12 cellular contexts compared by ENCODE assay signal in genomic region chr10:15313844-15314243, GRCh38. TPM values are rescaled to one million over a fixed set of nuclear protein-coding genes. Genes with fewer than 3 reads are reported as not detected.
DNase-seq lines count a peak whose midpoint lies in the region; ATAC-seq, FAIRE-seq and TF ChIP-seq lines count a peak whose summit lies in the region.
"Had no signal": no experiment of that assay in that cellular context is flagged by ENCODE, and none has a peak within 500 bp of the region (broad histone marks: within the 10 kb centered on the region; RNA-seq: fewer than 3 reads in every experiment).

No MANE protein-coding gene starts in this region.

- intact Hi-C loops in left ventricle myocardium inferior (cut with micrococcal nuclease): no loop called here

- no peak overlapping the region for H3K4me3 Mint-ChIP-seq in neural progenitor cell
- H3K4me3 Mint-ChIP-seq: activated naive CD8-positive, alpha-beta T cell had no signal

- H3K27me3 ChIP-seq in BLaER1 (no peaks in the 10 kb centered on the region), left ventricle myocardium inferior (ENCODE audit: low read depth) (no peaks in the 10 kb centered on the region), neural progenitor cell (no peaks in the 10 kb centered on the region), HAP-1 (ENCODE audit: low read depth) (no peaks in the 10 kb centered on the region)
- H3K27me3 ChIP-seq: gastrocnemius medialis had no signal

- H3K4me1 ChIP-seq in BLaER1: peaks cover 23% of the 10 kb centered on the region
- H3K4me1 ChIP-seq in left ventricle myocardium inferior: peaks cover 35% of the 10 kb centered on the region
- H3K4me1 ChIP-seq in neural progenitor cell: peaks cover 6% of the 10 kb centered on the region
- H3K4me1 ChIP-seq in HAP-1: peaks cover 11% of the 10 kb centered on the region
- H3K4me1 ChIP-seq: gastrocnemius medialis had no signal

- no peak overlapping the region for H3K4me3 ChIP-seq in BLaER1
- H3K4me3 ChIP-seq in left ventricle myocardium inferior: peak overlapping the region; percentile 49
- H3K4me3 ChIP-seq in neural progenitor cell: no peak overlapping the region
- no peak overlapping the region for H3K4me3 ChIP-seq in HAP-1

- H3K79me2 ChIP-seq in neural progenitor cell (ENCODE audit: low read depth): peaks cover 7% of the 10 kb centered on the region

- H3K9me3 ChIP-seq in BLaER1: no peaks in the 10 kb centered on the region
- H3K9me3 ChIP-seq in left ventricle myocardium inferior (replicated peaks): no peaks in the 10 kb centered on the region
- no peaks in the 10 kb centered on the region for H3K9me3 ChIP-seq in neural progenitor cell (ENCODE audit: low read depth)
- H3K9me3 ChIP-seq in HAP-1: no peaks in the 10 kb centered on the region
- H3K9me3 ChIP-seq: gastrocnemius medialis had no signal

- H3K36me3 ChIP-seq in BLaER1 (peaks cover 53% of the 10 kb centered on the region), left ventricle myocardium inferior (no peaks in the 10 kb centered on the region), neural progenitor cell (no peaks in the 10 kb centered on the region), HAP-1 (replicated peaks) (no peaks in the 10 kb centered on the region)
- H3K36me3 ChIP-seq: gastrocnemius medialis had no signal

- no peak for ATAC-seq in GM19463 (IDR thresholded peaks at IDR 0.05; ENCODE audit: unreplicated experiment)
- no peak for ATAC-seq in HG02588 (IDR thresholded peaks at IDR 0.05; ENCODE audit: unreplicated experiment)

- no peaks in the 10 kb centered on the region for H3F3A ChIP-seq in neural progenitor cell (ENCODE audit: low read depth)

- H3K36me3 Mint-ChIP-seq in neural progenitor cell: peaks cover 2% of the 10 kb centered on the region
- H3K36me3 Mint-ChIP-seq: activated naive CD8-positive, alpha-beta T cell had no signal

- in situ Hi-C loops in HAP-1 (cut with MboI; ENCODE audit: low sequenced_read_pairs): no loop called here

- H3K9ac ChIP-seq in BLaER1 (no peak overlapping the region), neural progenitor cell (no peak overlapping the region)

- H3K27ac ChIP-seq in BLaER1 (no peak overlapping the region), angular gyrus (ENCODE audit: low read depth, low read length) (peak overlapping the region; percentile 75), left ventricle myocardium inferior (replicated peaks) (peak overlapping the region; percentile 66), neural progenitor cell (no peak overlapping the region)
- H3K27ac ChIP-seq: gastrocnemius medialis had no signal

- no peak for FAIRE-seq in urothelium cell line (lab: Jason Lieb, UNC)

- TF ChIP-seq CTCF in left ventricle myocardium inferior (IDR thresholded peaks at IDR 0.05; ENCODE audit: borderline replicate concordance) (no peak), neural progenitor cell (IDR thresholded peaks at IDR 0.05) (no peak)

- H3K27ac Mint-ChIP-seq in neural progenitor cell: peak overlapping the region; percentile 62
- H3K27ac Mint-ChIP-seq: activated naive CD8-positive, alpha-beta T cell had no signal

- no peak for DNase-seq in left ventricle myocardium inferior
- no peak for DNase-seq in neural progenitor cell (ENCODE audit: low spot score)
- DNase-seq in urothelium cell line (ENCODE audit: low spot score): no peak
- DNase-seq in HAP-1 (ENCODE audit: low spot score in 2 of 2): no peak
- DNase-seq: activated CD4-positive, alpha-beta T cell treated with anti-CD3 and anti-CD28 coated beads for 1 hour; gastrocnemius medialis; retina had no signal

- H3K4me2 ChIP-seq in BLaER1 (0 out of 2 replicates have a peak overlapping the region, but pooled peaks have one; percentile 18), neural progenitor cell (no peak overlapping the region)

- no peaks in the 10 kb centered on the region for H3K9me3 Mint-ChIP-seq in neural progenitor cell

- H3K27me3 Mint-ChIP-seq in neural progenitor cell (ENCODE audit: insufficient read depth, low read depth): peaks cover 2% of the 10 kb centered on the region
- H3K27me3 Mint-ChIP-seq: activated naive CD8-positive, alpha-beta T cell had no signal

- H4K20me1 ChIP-seq in BLaER1: peaks cover 43% of the 10 kb centered on the region
- peaks cover 10% of the 10 kb centered on the region for H4K20me1 ChIP-seq in neural progenitor cell (ENCODE audit: low read depth)

- no peak overlapping the region for H2AFZ ChIP-seq in neural progenitor cell (replicated peaks)

- H3K4me1 Mint-ChIP-seq in neural progenitor cell: peaks cover 31% of the 10 kb centered on the region

RNA-seq across cellular contexts. Expression of gene FAM171A1, which starts 57.2 kb away (rescaled TPM):
- total RNA-seq in left ventricle myocardium inferior (8.3 TPM), neural progenitor cell (ENCODE audit: low replicate concordance) (28.2 and 32.2 TPM in 2 replicates)

Comparison
In these comparisons a context has a peak if more than half of its experiments do, and no peak if none do; other contexts are left out.
1. H3K27ac ChIP-seq: peak in angular gyrus (single experiment) and left ventricle myocardium inferior (single experiment); none in BLaER1 (single experiment) and neural progenitor cell (single experiment).